Comparison of ENCODE assay signal across 19 cellular contexts in genomic region chr15:90960316-90961091, GRCh38. TPM values are rescaled to one million over a fixed set of nuclear protein-coding genes. Genes with fewer than 3 reads are reported as not detected.
DNase-seq lines count a peak whose midpoint lies in the region; ATAC-seq and TF ChIP-seq lines count a peak whose summit lies in the region.
"Had no signal": no experiment of that assay in that cellular context is flagged by ENCODE, and none has a peak within 500 bp of the region (broad histone marks: within the 10 kb centered on the region; RNA-seq: fewer than 3 reads in every experiment).

No MANE protein-coding gene starts in this region.

- H2AFZ ChIP-seq in neural progenitor cell (replicated peaks), result no peak overlapping the region

- H3K9me3 ChIP-seq in stomach smooth muscle (ENCODE audit: control insufficient read depth in 2 of 2, low read length in 2 of 2), result no peaks in the 10 kb centered on the region
- no peaks in the 10 kb centered on the region for H3K9me3 ChIP-seq in neural progenitor cell (ENCODE audit: low read depth)
- H3K9me3 ChIP-seq: pancreas had no signal

- TF ChIP-seq CTCF in VCaP (conservative IDR thresholded peaks at IDR 0.05) (no peak), foreskin keratinocyte (conservative IDR thresholded peaks at IDR 0.05) (no peak), neural progenitor cell (IDR thresholded peaks at IDR 0.05) (no peak)

- no peak overlapping the region for H3K4me2 ChIP-seq in neural progenitor cell
- H3K4me2 ChIP-seq: smooth muscle cell had no signal

- DNase-seq in NCI-H2171 treated with DMSO at 0.1 percent for 48 hours (lab: John Stamatoyannopoulos, UW), result peak; percentile 15
- DNase-seq in NCI-H2171 (lab: John Stamatoyannopoulos, UW), result no peak
- DNase-seq in foreskin keratinocyte, result no peak
- no peak for DNase-seq in RKO (ENCODE audit: low spot score)
- no peak for DNase-seq in neural progenitor cell (ENCODE audit: low spot score)
- DNase-seq: activated CD4-positive, alpha-beta T cell treated with anti-CD3 and anti-CD28 coated beads for 4 hours; activated naive CD4-positive, alpha-beta T cell treated with anti-CD3 and anti-CD28 coated beads, Interleukin-2, amount 10 ng/mL, durations not matched to agents 7 days and 5 days; dermis blood vessel endothelial cell; NCI-H1105; NCI-H2227 treated with DMSO at 0.1 percent for 48 hours; NK-92 treated with Interleukin-12 subunit alpha and Interleukin-12 subunit beta, amount 100 ng/mL, for 24 hours; stimulated activated CD4-positive, alpha-beta T cell treated with anti-CD3 and anti-CD28 coated beads, Interleukin-4, amount 100 ng/mL, for 4 hours had no signal

- no peak for ATAC-seq in foreskin keratinocyte
- ATAC-seq: pancreas had no signal

- H3K9ac ChIP-seq in stomach smooth muscle (ENCODE audit: low read length in 2 of 2), result peak overlapping the region in 1 of 2 donors; percentile 42
- H3K9ac ChIP-seq in neural progenitor cell, result no peak overlapping the region

- peaks cover 8% of the 10 kb centered on the region for H3K27me3 Mint-ChIP-seq in neural progenitor cell (ENCODE audit: insufficient read depth, low read depth)
- H3K27me3 Mint-ChIP-seq: activated naive CD4-positive, alpha-beta T cell treated with anti-CD3 and anti-CD28 coated beads, Interleukin-2, amount 10 ng/mL, durations not matched to agents 7 days and 5 days had no signal

- peaks cover 11% of the 10 kb centered on the region for H3K36me3 Mint-ChIP-seq in neural progenitor cell

- H3K4me3 ChIP-seq in stomach smooth muscle (ENCODE audit: low read length in 2 of 2), result peak overlapping the region in 1 of 2 donors; percentile 35
- H3K4me3 ChIP-seq in neural progenitor cell, result no peak overlapping the region
- H3K4me3 ChIP-seq: pancreas, smooth muscle cell had no signal

- no peaks in the 10 kb centered on the region for H3K27me3 ChIP-seq in layer of hippocampus (ENCODE audit: control insufficient read depth, insufficient read depth, low read length)
- H3K27me3 ChIP-seq in stomach smooth muscle (ENCODE audit: control insufficient read depth in 1 of 2, insufficient read depth in 2 of 2, low read length in 2 of 2), result no peaks in the 10 kb centered on the region
- no peaks in the 10 kb centered on the region for H3K27me3 ChIP-seq in foreskin keratinocyte
- peaks cover 14% of the 10 kb centered on the region for H3K27me3 ChIP-seq in neural progenitor cell
- H3K27me3 ChIP-seq: pancreas had no signal

- no peaks in the 10 kb centered on the region for H3K9me3 Mint-ChIP-seq in neural progenitor cell
- H3K9me3 Mint-ChIP-seq: activated naive CD4-positive, alpha-beta T cell treated with anti-CD3 and anti-CD28 coated beads, Interleukin-2, amount 10 ng/mL, durations not matched to agents 7 days and 5 days had no signal

- H3K4me1 ChIP-seq in stomach smooth muscle (ENCODE audit: control insufficient read depth, insufficient read depth, low read length) (peaks cover 49% of the 10 kb centered on the region), foreskin keratinocyte (peaks cover 5% of the 10 kb centered on the region), neural progenitor cell (peaks cover 12% of the 10 kb centered on the region)

- peaks cover 10% of the 10 kb centered on the region for H4K20me1 ChIP-seq in neural progenitor cell (ENCODE audit: low read depth)

- no peak overlapping the region for H3K27ac Mint-ChIP-seq in neural progenitor cell

- peaks cover 13% of the 10 kb centered on the region for H3K4me1 Mint-ChIP-seq in neural progenitor cell

- peaks cover 8% of the 10 kb centered on the region for H3F3A ChIP-seq in neural progenitor cell (ENCODE audit: low read depth)

- H3K4me3 Mint-ChIP-seq in neural progenitor cell, result no peak overlapping the region
- H3K4me3 Mint-ChIP-seq: activated naive CD4-positive, alpha-beta T cell treated with anti-CD3 and anti-CD28 coated beads, Interleukin-2, amount 10 ng/mL, durations not matched to agents 7 days and 5 days had no signal

- H3K36me3 ChIP-seq in stomach smooth muscle (ENCODE audit: control insufficient read depth in 2 of 2, insufficient read depth in 2 of 2, low read length in 2 of 2), result peaks cover 20% of the 10 kb centered on the region in 2 donors
- H3K36me3 ChIP-seq in neural progenitor cell, result peaks cover 4% of the 10 kb centered on the region

- H3K79me2 ChIP-seq in neural progenitor cell (ENCODE audit: low read depth), result no peaks in the 10 kb centered on the region

- peak overlapping the region; percentile 56 for H3K27ac ChIP-seq in VCaP
- H3K27ac ChIP-seq in layer of hippocampus (ENCODE audit: low read depth, low read length), result peak overlapping the region; percentile 5
- H3K27ac ChIP-seq in stomach smooth muscle (ENCODE audit: low read length), result peak overlapping the region; percentile 78
- no peak overlapping the region for H3K27ac ChIP-seq in foreskin keratinocyte
- no peak overlapping the region for H3K27ac ChIP-seq in neural progenitor cell
- H3K27ac ChIP-seq: 22Rv1, epithelial cell of prostate, pancreas had no signal

RNA-seq across cellular contexts. Expression of gene RCCD1, which starts 5.8 kb away (rescaled TPM):
- total RNA-seq in foreskin keratinocyte (14.4 and 16.5 TPM in 2 replicates), neural progenitor cell (ENCODE audit: low replicate concordance) (19.7 and 27.6 TPM in 2 replicates)
- polyA plus RNA-seq in foreskin keratinocyte, result 15.3 and 18.2 TPM in 2 replicates

RNA-seq across cellular contexts. Expression of gene UNC45A, which starts 25.4 kb away (rescaled TPM):
- total RNA-seq in foreskin keratinocyte, result 59.0 and 59.7 TPM in 2 replicates
- 46.5 and 52.5 TPM in 2 replicates for polyA plus RNA-seq in foreskin keratinocyte
- total RNA-seq in neural progenitor cell (ENCODE audit: low replicate concordance), result 47.7 and 99.5 TPM in 2 replicates

RNA-seq across cellular contexts. Expression of gene HDDC3, which starts 28.2 kb away (rescaled TPM):
- total RNA-seq in foreskin keratinocyte (15.7 and 16.1 TPM in 2 replicates), neural progenitor cell (ENCODE audit: low replicate concordance) (20.4 and 21.8 TPM in 2 replicates)
- polyA plus RNA-seq in foreskin keratinocyte, result 23.7 and 25.1 TPM in 2 replicates

RNA-seq across cellular contexts. Expression of gene PRC1, which starts 33.8 kb away (rescaled TPM):
- total RNA-seq in foreskin keratinocyte (136 and 183 TPM in 2 replicates), neural progenitor cell (ENCODE audit: low replicate concordance) (257 and 284 TPM in 2 replicates)
- 112 and 147 TPM in 2 replicates for polyA plus RNA-seq in foreskin keratinocyte

RNA-seq across cellular contexts. Expression of gene MAN2A2, which starts 57.4 kb away (rescaled TPM):
- total RNA-seq in foreskin keratinocyte, result 10.3 and 11.0 TPM in 2 replicates
- polyA plus RNA-seq in foreskin keratinocyte, result 4.8 and 5.8 TPM in 2 replicates
- 7.0 and 15.3 TPM in 2 replicates for total RNA-seq in neural progenitor cell (ENCODE audit: low replicate concordance)

Comparison
In these comparisons a context has a peak if more than half of its experiments do, and no peak if none do; other contexts are left out.
1. H3K27ac ChIP-seq: peak in VCaP (single experiment), layer of hippocampus (single experiment) and stomach smooth muscle (single experiment); none in foreskin keratinocyte (single experiment) and neural progenitor cell (single experiment).